In genomic region chr6:108002365-108003221, GRCh38 we compare ENCODE assay signal across 1 cellular context.
A peak's percentile ranks its signal among the peaks of the same experiment; 100 is the strongest.
TF ChIP-seq lines count a peak whose summit lies in the region.

No MANE protein-coding gene starts in this region.

TF ChIP-seq in HepG2, 621 proteins besides CTCF, POLR2A, EP300 and RAD21 (continued from another document and continues in another):
- no peak for TF ChIP-seq ZNF609 (CRISPR knock-in tag; IDR thresholded peaks at IDR 0.05; ENCODE audit: borderline replicate concordance)
- no peak for TF ChIP-seq PRDM4 (CRISPR knock-in tag; IDR thresholded peaks at IDR 0.05; ENCODE audit: borderline replicate concordance)
- no peak for TF ChIP-seq ATRX (CRISPR knock-in tag; IDR thresholded peaks at IDR 0.05; ENCODE audit: borderline replicate concordance)
- TF ChIP-seq, protein P1, sequence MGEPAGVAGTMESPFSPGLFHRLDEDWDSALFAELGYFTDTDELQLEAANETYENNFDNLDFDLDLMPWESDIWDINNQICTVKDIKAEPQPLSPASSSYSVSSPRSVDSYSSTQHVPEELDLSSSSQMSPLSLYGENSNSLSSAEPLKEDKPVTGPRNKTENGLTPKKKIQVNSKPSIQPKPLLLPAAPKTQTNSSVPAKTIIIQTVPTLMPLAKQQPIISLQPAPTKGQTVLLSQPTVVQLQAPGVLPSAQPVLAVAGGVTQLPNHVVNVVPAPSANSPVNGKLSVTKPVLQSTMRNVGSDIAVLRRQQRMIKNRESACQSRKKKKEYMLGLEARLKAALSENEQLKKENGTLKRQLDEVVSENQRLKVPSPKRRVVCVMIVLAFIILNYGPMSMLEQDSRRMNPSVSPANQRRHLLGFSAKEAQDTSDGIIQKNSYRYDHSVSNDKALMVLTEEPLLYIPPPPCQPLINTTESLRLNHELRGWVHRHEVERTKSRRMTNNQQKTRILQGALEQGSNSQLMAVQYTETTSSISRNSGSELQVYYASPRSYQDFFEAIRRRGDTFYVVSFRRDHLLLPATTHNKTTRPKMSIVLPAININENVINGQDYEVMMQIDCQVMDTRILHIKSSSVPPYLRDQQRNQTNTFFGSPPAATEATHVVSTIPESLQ (CRISPR knock-in tag; conservative IDR thresholded peaks at IDR 0.05), result no peak
- TF ChIP-seq PRMT3 (CRISPR knock-in tag; IDR thresholded peaks at IDR 0.05; ENCODE audit: borderline replicate concordance, low read depth), result no peak
- TF ChIP-seq CEBPB (IDR thresholded peaks at IDR 0.05; ENCODE audit: borderline replicate concordance, low read depth, low read length), result 0 out of 2 replicates have a peak, but pooled peaks have one; percentile 9
- TF ChIP-seq ZIK1 (CRISPR knock-in tag; IDR thresholded peaks at IDR 0.05; ENCODE audit: borderline replicate concordance, low read depth), result no peak
- TF ChIP-seq, protein P2, sequence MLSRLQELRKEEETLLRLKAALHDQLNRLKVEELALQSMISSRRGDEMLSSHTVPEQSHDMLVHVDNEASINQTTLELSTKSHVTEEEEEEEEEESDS (CRISPR knock-in tag; IDR thresholded peaks at IDR 0.05; ENCODE audit: borderline replicate concordance), result no peak
- TF ChIP-seq JUNB (CRISPR knock-in tag; IDR thresholded peaks at IDR 0.05; ENCODE audit: borderline replicate concordance), result no peak
- no peak for TF ChIP-seq PRPF4 (IDR thresholded peaks at IDR 0.05; ENCODE audit: low read depth, low read length, poor library complexity, severe bottlenecking)
- no peak; the same call in 1 of the 2 replicates for TF ChIP-seq DMAP1 (CRISPR knock-in tag; IDR thresholded peaks at IDR 0.05)
- no peak for TF ChIP-seq ZNF614 (CRISPR knock-in tag; IDR thresholded peaks at IDR 0.05; ENCODE audit: borderline replicate concordance)
- peak; percentile 51 for TF ChIP-seq ISL2 (CRISPR knock-in tag; IDR thresholded peaks at IDR 0.05)
- no peak for TF ChIP-seq NR1H2 (CRISPR knock-in tag; IDR thresholded peaks at IDR 0.05; ENCODE audit: borderline replicate concordance, low read depth)
- no peak for TF ChIP-seq ZFP36 (IDR thresholded peaks at IDR 0.05; ENCODE audit: borderline replicate concordance, low read depth, low read length, partially characterized antibody)
- TF ChIP-seq KDM2A (CRISPR knock-in tag; IDR thresholded peaks at IDR 0.05; ENCODE audit: borderline replicate concordance, low read depth), result no peak
- TF ChIP-seq HMG20A (CRISPR knock-in tag; IDR thresholded peaks at IDR 0.05; ENCODE audit: borderline replicate concordance), result peak; percentile 54; the same call in 1 of the 2 replicates
- TF ChIP-seq SMAD1 (CRISPR knock-in tag; IDR thresholded peaks at IDR 0.05; ENCODE audit: borderline replicate concordance, low read depth), result no peak
- TF ChIP-seq SIX4 (CRISPR knock-in tag; IDR thresholded peaks at IDR 0.05), result no peak
- TF ChIP-seq CEBPZ (IDR thresholded peaks at IDR 0.05; ENCODE audit: low read length), result no peak
- no peak for TF ChIP-seq MIXL1 (CRISPR knock-in tag; IDR thresholded peaks at IDR 0.05)
- TF ChIP-seq ZNF430 (CRISPR knock-in tag; IDR thresholded peaks at IDR 0.05), result no peak
- TF ChIP-seq U2AF2 (IDR thresholded peaks at IDR 0.05; ENCODE audit: low read depth, low read length), result no peak
- TF ChIP-seq FUBP1 (CRISPR knock-in tag; IDR thresholded peaks at IDR 0.05; ENCODE audit: borderline replicate concordance), result no peak
- no peak for TF ChIP-seq KLF15 (CRISPR knock-in tag; IDR thresholded peaks at IDR 0.05; ENCODE audit: borderline replicate concordance)
- TF ChIP-seq ZNF3 (CRISPR knock-in tag; IDR thresholded peaks at IDR 0.05), result no peak; the same call in 1 of the 2 replicates
- 0 out of 2 replicates have a peak, but pooled peaks have one; percentile 52 for TF ChIP-seq ZNF644 (CRISPR knock-in tag; IDR thresholded peaks at IDR 0.05; ENCODE audit: low read depth)
- 0 out of 2 replicates have a peak, but pooled peaks have one; percentile 35 for TF ChIP-seq MED13 (CRISPR knock-in tag; IDR thresholded peaks at IDR 0.05)
- TF ChIP-seq SOX6 (IDR thresholded peaks at IDR 0.05), result no peak
- TF ChIP-seq SOX6 (CRISPR knock-in tag; IDR thresholded peaks at IDR 0.05), result peak; percentile 85
- TF ChIP-seq ZNF598 (CRISPR knock-in tag; IDR thresholded peaks at IDR 0.05; ENCODE audit: borderline replicate concordance), result no peak
- TF ChIP-seq AKNA (CRISPR knock-in tag; IDR thresholded peaks at IDR 0.05; ENCODE audit: borderline replicate concordance), result no peak
- no peak for TF ChIP-seq ZNF343 (CRISPR knock-in tag; IDR thresholded peaks at IDR 0.05)
- TF ChIP-seq U2AF1 (optimal IDR thresholded peaks at IDR 0.05; ENCODE audit: low read depth, low read length), result no peak
- no peak for TF ChIP-seq ZNF737 (CRISPR knock-in tag; IDR thresholded peaks at IDR 0.05; ENCODE audit: borderline replicate concordance)
- TF ChIP-seq ZNF18 (CRISPR knock-in tag; IDR thresholded peaks at IDR 0.05; ENCODE audit: insufficient replicate concordance), result no peak
